In the genomic region with DNA sequence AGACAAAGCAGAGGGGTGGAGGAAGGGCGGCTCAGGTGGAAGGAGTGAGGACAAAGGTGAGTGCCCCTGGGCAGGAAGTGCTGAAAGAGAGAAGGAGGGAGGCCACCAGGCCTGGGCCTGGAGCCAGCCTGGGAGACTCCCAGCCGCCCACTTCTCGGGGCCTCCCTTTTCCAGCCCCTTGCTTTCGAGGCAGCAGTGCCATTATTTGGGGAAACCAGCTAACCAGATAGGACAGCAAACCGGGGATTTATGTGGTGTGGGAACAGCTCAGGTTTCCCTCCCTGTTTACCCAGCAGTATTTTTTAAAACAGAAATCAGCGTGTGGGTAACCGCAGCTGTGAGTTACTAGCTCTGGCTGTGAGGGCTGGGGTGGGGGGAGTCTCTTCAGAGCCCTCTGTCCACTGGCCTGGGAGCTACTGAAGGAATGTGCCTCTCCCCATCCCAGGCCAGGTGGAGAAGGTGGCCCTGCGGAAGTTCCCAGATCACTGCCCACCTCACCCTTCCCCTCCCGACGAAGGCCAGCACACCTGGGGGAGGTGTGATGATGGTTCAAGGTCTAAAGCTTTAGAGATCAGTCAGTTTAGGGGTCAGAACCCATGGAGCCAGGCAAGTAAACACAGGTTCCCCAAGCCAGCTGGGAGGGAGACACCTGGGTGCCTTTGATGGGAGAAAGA, we compare ENCODE assay signal across 1 cellular context.
TF ChIP-seq lines count a peak whose summit lies in the region.

No MANE protein-coding gene starts in this region.

TF ChIP-seq in HEK293, 187 proteins besides CTCF, POLR2A, EP300 and RAD21 (continued from another document and continues in another):
- TF ChIP-seq, protein P1, sequence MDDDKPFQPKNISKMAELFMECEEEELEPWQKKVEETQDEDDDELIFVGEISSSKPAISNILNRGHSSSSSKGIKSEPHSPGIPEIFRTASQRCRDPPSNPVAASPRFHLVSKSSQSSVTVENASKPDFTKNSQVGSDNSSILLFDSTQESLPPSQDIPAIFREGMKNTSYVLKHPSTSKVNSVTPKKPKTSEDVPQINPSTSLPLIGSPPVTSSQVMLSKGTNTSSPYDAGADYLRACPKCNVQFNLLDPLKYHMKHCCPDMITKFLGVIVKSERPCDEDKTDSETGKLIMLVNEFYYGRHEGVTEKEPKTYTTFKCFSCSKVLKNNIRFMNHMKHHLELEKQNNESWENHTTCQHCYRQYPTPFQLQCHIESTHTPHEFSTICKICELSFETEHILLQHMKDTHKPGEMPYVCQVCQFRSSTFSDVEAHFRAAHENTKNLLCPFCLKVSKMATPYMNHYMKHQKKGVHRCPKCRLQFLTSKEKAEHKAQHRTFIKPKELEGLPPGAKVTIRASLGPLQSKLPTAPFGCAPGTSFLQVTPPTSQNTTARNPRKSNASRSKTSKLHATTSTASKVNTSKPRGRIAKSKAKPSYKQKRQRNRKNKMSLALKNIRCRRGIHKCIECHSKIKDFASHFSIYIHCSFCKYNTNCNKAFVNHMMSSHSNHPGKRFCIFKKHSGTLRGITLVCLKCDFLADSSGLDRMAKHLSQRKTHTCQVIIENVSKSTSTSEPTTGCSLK (tag by site-specific recombination; IDR thresholded peaks at IDR 0.05), result no peak
- peak; percentile 72; the same call in 1 of the 2 replicates for TF ChIP-seq KLF16 (tag by site-specific recombination; IDR thresholded peaks at IDR 0.05)
- no peak for TF ChIP-seq ZNF184 (tag by site-specific recombination; IDR thresholded peaks at IDR 0.05)
- TF ChIP-seq ZNF610 (tag by site-specific recombination; IDR thresholded peaks at IDR 0.05; ENCODE audit: borderline replicate concordance), result peak; percentile 79; the same call in 1 of the 2 replicates
- no peak for TF ChIP-seq ZNF529 (tag by site-specific recombination; IDR thresholded peaks at IDR 0.05; ENCODE audit: insufficient replicate concordance)
- peak; percentile 92 for TF ChIP-seq ZFHX2 (tag by site-specific recombination; conservative IDR thresholded peaks at IDR 0.05)
- TF ChIP-seq, protein P2, sequence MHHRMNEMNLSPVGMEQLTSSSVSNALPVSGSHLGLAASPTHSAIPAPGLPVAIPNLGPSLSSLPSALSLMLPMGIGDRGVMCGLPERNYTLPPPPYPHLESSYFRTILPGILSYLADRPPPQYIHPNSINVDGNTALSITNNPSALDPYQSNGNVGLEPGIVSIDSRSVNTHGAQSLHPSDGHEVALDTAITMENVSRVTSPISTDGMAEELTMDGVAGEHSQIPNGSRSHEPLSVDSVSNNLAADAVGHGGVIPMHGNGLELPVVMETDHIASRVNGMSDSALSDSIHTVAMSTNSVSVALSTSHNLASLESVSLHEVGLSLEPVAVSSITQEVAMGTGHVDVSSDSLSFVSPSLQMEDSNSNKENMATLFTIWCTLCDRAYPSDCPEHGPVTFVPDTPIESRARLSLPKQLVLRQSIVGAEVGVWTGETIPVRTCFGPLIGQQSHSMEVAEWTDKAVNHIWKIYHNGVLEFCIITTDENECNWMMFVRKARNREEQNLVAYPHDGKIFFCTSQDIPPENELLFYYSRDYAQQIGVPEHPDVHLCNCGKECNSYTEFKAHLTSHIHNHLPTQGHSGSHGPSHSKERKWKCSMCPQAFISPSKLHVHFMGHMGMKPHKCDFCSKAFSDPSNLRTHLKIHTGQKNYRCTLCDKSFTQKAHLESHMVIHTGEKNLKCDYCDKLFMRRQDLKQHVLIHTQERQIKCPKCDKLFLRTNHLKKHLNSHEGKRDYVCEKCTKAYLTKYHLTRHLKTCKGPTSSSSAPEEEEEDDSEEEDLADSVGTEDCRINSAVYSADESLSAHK (tag by site-specific recombination; IDR thresholded peaks at IDR 0.05), result peak; percentile 96
- TF ChIP-seq, protein P3, sequence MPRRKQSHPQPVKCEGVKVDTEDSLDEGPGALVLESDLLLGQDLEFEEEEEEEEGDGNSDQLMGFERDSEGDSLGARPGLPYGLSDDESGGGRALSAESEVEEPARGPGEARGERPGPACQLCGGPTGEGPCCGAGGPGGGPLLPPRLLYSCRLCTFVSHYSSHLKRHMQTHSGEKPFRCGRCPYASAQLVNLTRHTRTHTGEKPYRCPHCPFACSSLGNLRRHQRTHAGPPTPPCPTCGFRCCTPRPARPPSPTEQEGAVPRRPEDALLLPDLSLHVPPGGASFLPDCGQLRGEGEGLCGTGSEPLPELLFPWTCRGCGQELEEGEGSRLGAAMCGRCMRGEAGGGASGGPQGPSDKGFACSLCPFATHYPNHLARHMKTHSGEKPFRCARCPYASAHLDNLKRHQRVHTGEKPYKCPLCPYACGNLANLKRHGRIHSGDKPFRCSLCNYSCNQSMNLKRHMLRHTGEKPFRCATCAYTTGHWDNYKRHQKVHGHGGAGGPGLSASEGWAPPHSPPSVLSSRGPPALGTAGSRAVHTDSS (tag by site-specific recombination; IDR thresholded peaks at IDR 0.05), result no peak
- TF ChIP-seq ZBTB21 (tag by site-specific recombination; IDR thresholded peaks at IDR 0.05), result peak; percentile 63; the same call in 1 of the 2 replicates
- TF ChIP-seq ZNF433 (tag by site-specific recombination; IDR thresholded peaks at IDR 0.05; ENCODE audit: low read depth), result no peak
- no peak for TF ChIP-seq HOXC10 (CRISPR knock-in tag; IDR thresholded peaks at IDR 0.05)
- no peak for TF ChIP-seq ZNF211 (tag by site-specific recombination; IDR thresholded peaks at IDR 0.05; ENCODE audit: low read depth)
- no peak for TF ChIP-seq ZNF223 (tag by site-specific recombination; IDR thresholded peaks at IDR 0.05)
- TF ChIP-seq, protein P4, sequence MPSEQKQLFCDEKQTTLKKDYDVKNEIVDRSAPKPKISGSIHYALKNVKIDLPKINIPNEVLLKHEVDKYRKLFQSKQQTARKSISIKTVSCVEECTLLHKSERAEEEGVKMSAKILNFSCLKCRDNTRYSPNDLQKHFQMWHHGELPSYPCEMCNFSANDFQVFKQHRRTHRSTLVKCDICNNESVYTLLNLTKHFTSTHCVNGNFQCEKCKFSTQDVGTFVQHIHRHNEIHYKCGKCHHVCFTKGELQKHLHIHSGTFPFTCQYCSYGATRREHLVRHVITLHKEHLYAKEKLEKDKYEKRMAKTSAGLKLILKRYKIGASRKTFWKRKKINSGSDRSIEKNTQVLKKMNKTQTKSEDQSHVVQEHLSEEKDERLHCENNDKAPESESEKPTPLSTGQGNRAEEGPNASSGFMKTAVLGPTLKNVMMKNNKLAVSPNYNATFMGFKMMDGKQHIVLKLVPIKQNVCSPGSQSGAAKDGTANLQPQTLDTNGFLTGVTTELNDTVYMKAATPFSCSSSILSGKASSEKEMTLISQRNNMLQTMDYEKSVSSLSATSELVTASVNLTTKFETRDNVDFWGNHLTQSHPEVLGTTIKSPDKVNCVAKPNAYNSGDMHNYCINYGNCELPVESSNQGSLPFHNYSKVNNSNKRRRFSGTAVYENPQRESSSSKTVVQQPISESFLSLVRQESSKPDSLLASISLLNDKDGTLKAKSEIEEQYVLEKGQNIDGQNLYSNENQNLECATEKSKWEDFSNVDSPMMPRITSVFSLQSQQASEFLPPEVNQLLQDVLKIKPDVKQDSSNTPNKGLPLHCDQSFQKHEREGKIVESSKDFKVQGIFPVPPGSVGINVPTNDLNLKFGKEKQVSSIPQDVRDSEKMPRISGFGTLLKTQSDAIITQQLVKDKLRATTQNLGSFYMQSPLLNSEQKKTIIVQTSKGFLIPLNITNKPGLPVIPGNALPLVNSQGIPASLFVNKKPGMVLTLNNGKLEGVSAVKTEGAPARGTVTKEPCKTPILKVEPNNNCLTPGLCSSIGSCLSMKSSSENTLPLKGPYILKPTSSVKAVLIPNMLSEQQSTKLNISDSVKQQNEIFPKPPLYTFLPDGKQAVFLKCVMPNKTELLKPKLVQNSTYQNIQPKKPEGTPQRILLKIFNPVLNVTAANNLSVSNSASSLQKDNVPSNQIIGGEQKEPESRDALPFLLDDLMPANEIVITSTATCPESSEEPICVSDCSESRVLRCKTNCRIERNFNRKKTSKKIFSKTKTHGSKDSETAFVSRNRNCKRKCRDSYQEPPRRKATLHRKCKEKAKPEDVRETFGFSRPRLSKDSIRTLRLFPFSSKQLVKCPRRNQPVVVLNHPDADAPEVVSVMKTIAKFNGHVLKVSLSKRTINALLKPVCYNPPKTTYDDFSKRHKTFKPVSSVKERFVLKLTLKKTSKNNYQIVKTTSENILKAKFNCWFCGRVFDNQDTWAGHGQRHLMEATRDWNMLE (tag by site-specific recombination; conservative IDR thresholded peaks at IDR 0.05; ENCODE audit: low read depth), result no peak
- TF ChIP-seq YY2 (tag by site-specific recombination; IDR thresholded peaks at IDR 0.05), result no peak
- TF ChIP-seq ZNF132 (tag by site-specific recombination; IDR thresholded peaks at IDR 0.05; ENCODE audit: borderline replicate concordance), result no peak
- no peak for TF ChIP-seq ZFP37 (tag by site-specific recombination; IDR thresholded peaks at IDR 0.05)
- TF ChIP-seq ZNF670 (tag by site-specific recombination; IDR thresholded peaks at IDR 0.05; ENCODE audit: low read depth), result no peak
- no peak for TF ChIP-seq ZNF555 (tag by site-specific recombination; conservative IDR thresholded peaks at IDR 0.05)
- no peak for TF ChIP-seq ZNF155 (tag by site-specific recombination; IDR thresholded peaks at IDR 0.05)
- peak; percentile 98 for TF ChIP-seq ZNF561 (tag by site-specific recombination; IDR thresholded peaks at IDR 0.05; ENCODE audit: borderline replicate concordance)
- TF ChIP-seq ZNF324 (tag by site-specific recombination; IDR thresholded peaks at IDR 0.05), result peak; percentile 93; the same call in 1 of the 2 replicates
- TF ChIP-seq ZNF623 (tag by site-specific recombination; IDR thresholded peaks at IDR 0.05), result no peak
- TF ChIP-seq ZNF423 (tag by site-specific recombination; IDR thresholded peaks at IDR 0.05), result peak; percentile 66
- peak; percentile 97 for TF ChIP-seq FEZF1 (tag by site-specific recombination; IDR thresholded peaks at IDR 0.05)
- TF ChIP-seq, protein P5, sequence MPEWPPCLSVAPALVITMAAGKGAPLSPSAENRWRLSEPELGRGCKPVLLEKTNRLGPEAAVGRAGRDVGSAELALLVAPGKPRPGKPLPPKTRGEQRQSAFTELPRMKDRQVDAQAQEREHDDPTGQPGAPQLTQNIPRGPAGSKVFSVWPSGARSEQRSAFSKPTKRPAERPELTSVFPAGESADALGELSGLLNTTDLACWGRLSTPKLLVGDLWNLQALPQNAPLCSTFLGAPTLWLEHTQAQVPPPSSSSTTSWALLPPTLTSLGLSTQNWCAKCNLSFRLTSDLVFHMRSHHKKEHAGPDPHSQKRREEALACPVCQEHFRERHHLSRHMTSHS (tag by site-specific recombination; IDR thresholded peaks at IDR 0.05), result peak; percentile 51; the same call in 1 of the 2 replicates
- no peak for TF ChIP-seq ZNF558 (tag by site-specific recombination; IDR thresholded peaks at IDR 0.05)
- no peak for TF ChIP-seq REPIN1 (tag by site-specific recombination; IDR thresholded peaks at IDR 0.05; ENCODE audit: low read depth)
- peak; percentile 48; the same call in 1 of the 2 replicates for TF ChIP-seq YY1 (tag by site-specific recombination; IDR thresholded peaks at IDR 0.05)
- TF ChIP-seq, protein P6, sequence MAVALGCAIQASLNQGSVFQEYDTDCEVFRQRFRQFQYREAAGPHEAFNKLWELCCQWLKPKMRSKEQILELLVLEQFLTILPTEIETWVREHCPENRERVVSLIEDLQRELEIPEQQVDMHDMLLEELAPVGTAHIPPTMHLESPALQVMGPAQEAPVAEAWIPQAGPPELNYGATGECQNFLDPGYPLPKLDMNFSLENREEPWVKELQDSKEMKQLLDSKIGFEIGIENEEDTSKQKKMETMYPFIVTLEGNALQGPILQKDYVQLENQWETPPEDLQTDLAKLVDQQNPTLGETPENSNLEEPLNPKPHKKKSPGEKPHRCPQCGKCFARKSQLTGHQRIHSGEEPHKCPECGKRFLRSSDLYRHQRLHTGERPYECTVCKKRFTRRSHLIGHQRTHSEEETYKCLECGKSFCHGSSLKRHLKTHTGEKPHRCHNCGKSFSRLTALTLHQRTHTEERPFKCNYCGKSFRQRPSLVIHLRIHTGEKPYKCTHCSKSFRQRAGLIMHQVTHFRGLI (tag by site-specific recombination; IDR thresholded peaks at IDR 0.05), result no peak
- TF ChIP-seq OVOL3 (tag by site-specific recombination; IDR thresholded peaks at IDR 0.05), result peak; percentile 61; the same call in 1 of the 2 replicates
- no peak for TF ChIP-seq ZNF214 (tag by site-specific recombination; IDR thresholded peaks at IDR 0.05; ENCODE audit: borderline replicate concordance)
- TF ChIP-seq ZBTB1 (tag by site-specific recombination; IDR thresholded peaks at IDR 0.05), result no peak
- no peak for TF ChIP-seq SETDB1 (IDR thresholded peaks at IDR 0.05; ENCODE audit: insufficient read length, low read length)
- peak; percentile 99 for TF ChIP-seq ZNF843 (tag by site-specific recombination; IDR thresholded peaks at IDR 0.05)
- no peak for TF ChIP-seq MYNN (tag by site-specific recombination; IDR thresholded peaks at IDR 0.05; ENCODE audit: borderline replicate concordance)
- no peak for TF ChIP-seq ZNF830 (tag by site-specific recombination; IDR thresholded peaks at IDR 0.05; ENCODE audit: low read depth)
- TF ChIP-seq, protein P7, sequence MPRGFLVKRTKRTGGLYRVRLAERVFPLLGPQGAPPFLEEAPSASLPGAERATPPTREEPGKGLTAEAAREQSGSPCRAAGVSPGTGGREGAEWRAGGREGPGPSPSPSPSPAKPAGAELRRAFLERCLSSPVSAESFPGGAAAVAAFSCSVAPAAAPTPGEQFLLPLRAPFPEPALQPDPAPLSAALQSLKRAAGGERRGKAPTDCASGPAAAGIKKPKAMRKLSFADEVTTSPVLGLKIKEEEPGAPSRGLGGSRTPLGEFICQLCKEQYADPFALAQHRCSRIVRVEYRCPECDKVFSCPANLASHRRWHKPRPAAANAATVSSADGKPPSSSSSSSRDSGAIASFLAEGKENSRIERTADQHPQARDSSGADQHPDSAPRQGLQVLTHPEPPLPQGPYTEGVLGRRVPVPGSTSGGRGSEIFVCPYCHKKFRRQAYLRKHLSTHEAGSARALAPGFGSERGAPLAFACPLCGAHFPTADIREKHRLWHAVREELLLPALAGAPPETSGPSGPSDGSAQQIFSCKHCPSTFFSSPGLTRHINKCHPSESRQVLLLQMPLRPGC (tag by site-specific recombination; IDR thresholded peaks at IDR 0.05), result peak; percentile 94
- peak; percentile 97 for TF ChIP-seq ZIC2 (tag by site-specific recombination; IDR thresholded peaks at IDR 0.05)
- no peak for TF ChIP-seq ZNF621 (tag by site-specific recombination; IDR thresholded peaks at IDR 0.05)
- peak; percentile 94 for TF ChIP-seq ZNF660 (tag by site-specific recombination; IDR thresholded peaks at IDR 0.05)
- TF ChIP-seq ZNF140 (tag by site-specific recombination; IDR thresholded peaks at IDR 0.05), result no peak
- no peak for TF ChIP-seq ZNF658 (tag by site-specific recombination; IDR thresholded peaks at IDR 0.05)
- 0 out of 2 replicates have a peak, but pooled peaks have one; percentile 56 for TF ChIP-seq ZNF76 (tag by site-specific recombination; IDR thresholded peaks at IDR 0.05; ENCODE audit: borderline replicate concordance, low read depth)
- TF ChIP-seq ZNF239 (tag by site-specific recombination; IDR thresholded peaks at IDR 0.05), result no peak
- no peak for TF ChIP-seq TCF7L2 (IDR thresholded peaks at IDR 0.05; ENCODE audit: borderline replicate concordance, low read depth, low read length)
- TF ChIP-seq WT1 (tag by site-specific recombination; IDR thresholded peaks at IDR 0.05), result peak; percentile 100
- TF ChIP-seq ZNF521 (tag by site-specific recombination; IDR thresholded peaks at IDR 0.05), result no peak
- 0 out of 2 replicates have a peak, but pooled peaks have one; percentile 37 for TF ChIP-seq ZBTB48 (tag by site-specific recombination; IDR thresholded peaks at IDR 0.05)
- TF ChIP-seq KLF7 (tag by site-specific recombination; IDR thresholded peaks at IDR 0.05; ENCODE audit: borderline replicate concordance), result peak; percentile 88
- TF ChIP-seq ZNF391 (tag by site-specific recombination; IDR thresholded peaks at IDR 0.05; ENCODE audit: borderline replicate concordance, low read depth), result peak; percentile 75; the same call in 1 of the 2 replicates
- no peak for TF ChIP-seq MEIS1 (CRISPR knock-in tag; IDR thresholded peaks at IDR 0.05; ENCODE audit: borderline replicate concordance)
